ENCODE assay signal across 8 cellular contexts in the genomic region with DNA sequence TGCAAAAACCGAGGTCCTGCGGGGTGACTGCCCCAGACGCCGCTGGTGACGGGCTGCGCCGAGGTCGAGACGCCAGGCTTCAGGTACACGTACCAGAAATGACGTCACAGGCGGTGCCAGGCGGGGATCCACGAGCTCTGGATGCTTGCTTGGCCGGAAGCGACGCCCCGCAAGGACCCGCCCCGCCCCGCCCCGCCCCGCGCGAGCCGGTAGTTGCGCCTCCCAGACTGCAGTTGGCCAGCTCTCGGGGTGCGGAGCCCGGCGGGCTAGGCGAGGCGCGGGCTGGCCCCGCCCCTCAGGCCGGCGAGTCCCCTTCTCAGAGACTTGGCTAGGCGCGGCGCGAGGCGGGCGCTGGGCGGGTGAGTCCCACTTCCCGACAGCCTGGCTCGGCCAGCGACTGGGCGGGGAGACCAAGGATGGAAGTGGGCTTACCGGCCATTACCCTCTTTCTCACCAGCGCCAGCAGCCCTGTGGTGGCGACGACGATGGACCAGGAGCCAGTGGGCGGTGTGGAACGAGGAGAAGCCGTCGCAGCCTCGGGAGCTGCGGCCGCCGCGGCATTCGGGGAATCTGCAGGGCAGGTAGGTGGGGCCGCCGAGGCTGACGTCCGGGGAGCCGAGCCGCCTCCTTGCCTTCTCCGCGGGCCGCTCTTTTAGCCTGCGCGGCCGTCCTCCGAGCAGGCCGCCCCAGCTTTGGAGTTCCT. TPM values are rescaled to one million over a fixed set of nuclear protein-coding genes. Genes with fewer than 3 reads are reported as not detected.
DNase-seq lines count a peak whose midpoint lies in the region; ATAC-seq and TF ChIP-seq lines count a peak whose summit lies in the region.

A gene with protein sequence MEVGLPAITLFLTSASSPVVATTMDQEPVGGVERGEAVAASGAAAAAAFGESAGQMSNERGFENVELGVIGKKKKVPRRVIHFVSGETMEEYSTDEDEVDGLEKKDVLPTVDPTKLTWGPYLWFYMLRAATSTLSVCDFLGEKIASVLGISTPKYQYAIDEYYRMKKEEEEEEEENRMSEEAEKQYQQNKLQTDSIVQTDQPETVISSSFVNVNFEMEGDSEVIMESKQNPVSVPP (plus strand): TSS at position 225 of the 703 bp plus-strand sequence. CDS start 192 bp downstream, at position 417.

- H3K4me1 ChIP-seq in spleen: peaks cover 12 to 55% (median 28%) of the 10 kb centered on the region in 6 donors

- DNase-seq in AG10803 (ENCODE audit: low read depth): peak; percentile 96
- DNase-seq in NCI-H446 (lab: John Stamatoyannopoulos, UW): peak; percentile 95 to 98
- peak; percentile 96 for DNase-seq in activated CD4-positive, CD25-positive, alpha-beta regulatory T cell treated with anti-CD3 and anti-CD28 coated beads, Interleukin-2, amount 50 U/mL, for 16 hours (ENCODE audit: low read depth, low spot score)
- DNase-seq in central memory CD4-positive, alpha-beta T cell: peak; percentile 99
- DNase-seq in inferior parietal cortex (ENCODE audit: extremely low spot score): peak; percentile 95
- peak; percentile 100 for DNase-seq in spleen

- H3K4me3 ChIP-seq in AG10803 (ENCODE audit: low read length) (peak within 1 kb of the TSS; percentile 88), spleen (peak within 1 kb of the TSS; percentile 62 to 88 (median 78))

- H3K27me3 ChIP-seq in spleen (replicated peaks in 1 of 7): no peaks in the 10 kb centered on the region

- intact Hi-C loops in spleen (cut with DNase I; ENCODE audit: low total_unique reads): no loop called here

- TF ChIP-seq POLR2A in spleen (IDR thresholded peaks at IDR 0.05): peak; percentile 81 to 92 (median 85)

- TF ChIP-seq CTCF in AG10803 (conservative IDR thresholded peaks at IDR 0.05; ENCODE audit: low read length) (no peak), spleen (IDR thresholded peaks at IDR 0.05 in 8 of 11, conservative IDR thresholded peaks at IDR 0.05 in 3 of 11) (peak in 4 of 11 experiments; percentile 16 to 64 (median 52))

- no peaks in the 10 kb centered on the region for H3K9me3 ChIP-seq in spleen

- 0% methylated on average over 15 to 77 of the region's 77 CpGs for WGBS in spleen, 5 donors

- ATAC-seq in GM19043 (IDR thresholded peaks at IDR 0.05; ENCODE audit: low read depth, unreplicated experiment) (peak; percentile 93), HG03354 (IDR thresholded peaks at IDR 0.05; ENCODE audit: poor library complexity, severe bottlenecking, unreplicated experiment) (peak; percentile 94)

- H3K27ac ChIP-seq in spleen: peak within 1 kb of the TSS; percentile 93 to 99 (median 98)

- H3K36me3 ChIP-seq in spleen: peaks cover 0 to 25% (median 0%) of the 10 kb centered on the region in 6 donors

RNA-seq across cellular contexts. Expression of the gene that starts here (rescaled TPM):
- total RNA-seq in spleen: 10 to 100 TPM; 25.2 to 47.0 (median 28.3) TPM
- polyA plus RNA-seq in spleen: 10 to 100 TPM; 17.5 to 24.2 (median 21.3) TPM

Comparison
In these comparisons a context has a peak if more than half of its experiments do, and no peak if none do; other contexts are left out.
1. Peak in every context shown above with its lines: DNase-seq, ATAC-seq, H3K4me3 ChIP-seq and H3K27ac ChIP-seq.